ENCODE assay signal across 20 cellular contexts in the genomic region with DNA sequence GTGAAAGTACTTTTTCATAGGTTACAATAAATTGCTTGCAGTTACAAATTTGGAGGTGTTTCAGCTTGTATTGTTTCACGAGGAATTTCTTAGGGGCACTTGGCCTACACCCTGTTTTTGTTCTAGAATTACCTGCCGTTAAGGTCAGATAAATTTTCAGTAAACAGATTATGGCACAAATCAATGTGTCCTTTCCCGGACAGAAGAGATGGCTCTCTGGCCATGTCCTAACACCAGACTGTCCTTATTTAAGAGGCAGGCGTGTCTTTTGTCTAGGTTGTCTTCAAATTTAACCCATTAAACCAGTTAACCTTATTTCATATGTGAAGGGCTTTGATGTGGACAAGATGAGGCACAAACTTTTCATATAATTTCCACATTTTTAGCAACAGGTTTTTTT.
"Had no signal": no experiment of that assay in that cellular context is flagged by ENCODE, and none has a peak within 500 bp of the region (broad histone marks: within the 10 kb centered on the region; RNA-seq: fewer than 3 reads in every experiment).

No MANE protein-coding gene starts in this region.

- H3K9me3 Mint-ChIP-seq: dendritic cell treated with granulocyte-macrophage colony-stimulating factor and Interleukin-4, amounts not matched to agents 40 ng/mL and 50 ng/mL, for 4 days; effector memory CD8-positive, alpha-beta T cell; immature natural killer cell; naive B cell; nephron; stimulated activated memory B cell treated with anti-CD40 and anti-IgM and Interleukin-4, amounts not matched to agents 10 μg/mL and 1 μg/mL and 100 μg/mL, for 72 hours; stimulated activated naive CD8-positive, alpha-beta T cell treated with anti-CD3 and anti-CD28 coated beads, Interleukin-15, Interleukin-2, amounts not matched to agents 100 ng/mL and 50 ng/mL, for 24 hours had no signal

- DNase-seq: effector memory CD8-positive, alpha-beta T cell; foreskin keratinocyte; immature natural killer cell; left ventricle myocardium inferior; mesenchymal stem cell; midbrain; naive B cell; occipital lobe; pancreas; right cardiac atrium; stimulated activated CD4-positive, alpha-beta T cell treated with anti-CD3 and anti-CD28 coated beads, Interleukin-4, amount 100 ng/mL, for 1 hour; stimulated activated CD8-positive, alpha-beta memory T cell treated with anti-CD3 and anti-CD28 coated beads, Interleukin-4, amount 100 ng/mL, for 48 hours; tibial artery; uterus had no signal

- H3K4me3 Mint-ChIP-seq: dendritic cell treated with granulocyte-macrophage colony-stimulating factor and Interleukin-4, amounts not matched to agents 40 ng/mL and 50 ng/mL, for 4 days; effector memory CD8-positive, alpha-beta T cell; immature natural killer cell; nephron; stimulated activated memory B cell treated with anti-CD40 and anti-IgM and Interleukin-4, amounts not matched to agents 10 μg/mL and 1 μg/mL and 100 μg/mL, for 72 hours; stimulated activated naive CD8-positive, alpha-beta T cell treated with anti-CD3 and anti-CD28 coated beads, Interleukin-15, Interleukin-2, amounts not matched to agents 100 ng/mL and 50 ng/mL, for 24 hours had no signal

- H3K27ac Mint-ChIP-seq: dendritic cell treated with granulocyte-macrophage colony-stimulating factor and Interleukin-4, amounts not matched to agents 40 ng/mL and 50 ng/mL, for 4 days; nephron; stimulated activated memory B cell treated with anti-CD40 and anti-IgM and Interleukin-4, amounts not matched to agents 10 μg/mL and 1 μg/mL and 100 μg/mL, for 72 hours had no signal

- ATAC-seq: effector memory CD8-positive, alpha-beta T cell; foreskin keratinocyte; pancreas; right cardiac atrium; stimulated activated memory B cell treated with anti-CD40 and anti-IgM and Interleukin-4, amounts not matched to agents 10 μg/mL and 1 μg/mL and 100 μg/mL, for 72 hours had no signal

- H3K9me3 ChIP-seq: left ventricle myocardium inferior, pancreas, tibial artery, upper lobe of left lung, uterus had no signal

- H3K27me3 Mint-ChIP-seq: dendritic cell treated with granulocyte-macrophage colony-stimulating factor and Interleukin-4, amounts not matched to agents 40 ng/mL and 50 ng/mL, for 4 days; effector memory CD8-positive, alpha-beta T cell; naive B cell; progenitor cell of endocrine pancreas; stimulated activated memory B cell treated with anti-CD40 and anti-IgM and Interleukin-4, amounts not matched to agents 10 μg/mL and 1 μg/mL and 100 μg/mL, for 72 hours; stimulated activated naive CD8-positive, alpha-beta T cell treated with anti-CD3 and anti-CD28 coated beads, Interleukin-15, Interleukin-2, amounts not matched to agents 100 ng/mL and 50 ng/mL, for 24 hours had no signal
